In the genomic region with DNA sequence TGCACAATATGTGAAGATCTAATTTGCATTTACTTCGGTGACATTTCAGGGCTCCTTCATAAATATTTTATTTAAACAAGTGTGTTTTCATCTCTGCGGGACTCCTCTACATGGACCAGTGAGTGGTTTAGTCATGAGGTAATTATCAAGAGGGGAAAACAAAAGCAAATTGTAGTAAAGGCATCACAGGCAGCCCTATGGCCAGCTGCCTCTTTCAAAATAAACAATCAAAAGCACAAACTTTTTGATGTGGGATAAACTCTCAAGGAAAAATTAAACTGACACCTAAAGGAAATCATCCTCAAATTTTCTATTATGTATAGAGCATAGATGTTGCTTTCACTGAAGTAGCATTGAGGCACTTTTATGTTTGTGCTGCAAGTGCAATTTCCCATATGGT, we compare ENCODE assay signal across 27 cellular contexts. TPM values are rescaled to one million over a fixed set of nuclear protein-coding genes. Genes with fewer than 3 reads are reported as not detected.
DNase-seq lines count a peak whose midpoint lies in the region; ATAC-seq, FAIRE-seq and TF ChIP-seq lines count a peak whose summit lies in the region.
"Had no signal": no experiment of that assay in that cellular context is flagged by ENCODE, and none has a peak within 500 bp of the region (broad histone marks: within the 10 kb centered on the region; RNA-seq: fewer than 3 reads in every experiment).

No MANE protein-coding gene starts in this region.

- no peak overlapping the region for H2AFZ ChIP-seq in HepG2 (ENCODE audit: low read length)
- no peak overlapping the region for H2AFZ ChIP-seq in H9 (ENCODE audit: low read length)

- no peak overlapping the region for H2BK12ac ChIP-seq in H9 (ENCODE audit: insufficient read length, low read depth, low read length)

- H4K5ac ChIP-seq in mesendoderm (ENCODE audit: low read length) (no peak overlapping the region), H9 (ENCODE audit: insufficient read length, low read depth, low read length) (no peak overlapping the region)

- H2BK15ac ChIP-seq in mesendoderm (replicated peaks; ENCODE audit: low read depth): no peak overlapping the region
- no peak overlapping the region for H2BK15ac ChIP-seq in H9 (ENCODE audit: low read depth, low read length)

- H3K4me1 ChIP-seq in right lobe of liver (peaks cover 0 to 53% (median 11%) of the 10 kb centered on the region in 4 donors), HepG2 (ENCODE audit: insufficient read depth, low read length) (no peaks in the 10 kb centered on the region), tibial artery (peaks cover 0 to 3% (median 2%) of the 10 kb centered on the region in 4 donors), mesendoderm (ENCODE audit: control insufficient read depth, low read depth, low read length) (no peaks in the 10 kb centered on the region), H9 (ENCODE audit: insufficient read depth, low read length) (peaks cover 4% of the 10 kb centered on the region; the same call in 1 of the 2 replicates)
- H3K4me1 ChIP-seq: SJCRH30 had no signal

- CTCF ChIA-PET in HepG2 (lab: Yijun Ruan, JAX; ENCODE audit: low intra/inter-chr PET ratio, low total read pairs): no interaction called here

- H3K36me3 ChIP-seq in right lobe of liver (no peaks in the 10 kb centered on the region), HepG2 (replicated peaks in 1 of 2; ENCODE audit: control insufficient read depth in 1 of 2, insufficient read depth in 2 of 2, low read length in 2 of 2) (no peaks in the 10 kb centered on the region), tibial artery (no peaks in the 10 kb centered on the region), mesendoderm (ENCODE audit: control insufficient read depth, insufficient read depth, low read length) (no peaks in the 10 kb centered on the region)
- H3K36me3 ChIP-seq: SJCRH30 had no signal

- peaks cover 3% of the 10 kb centered on the region for H3K23me2 ChIP-seq in H9 (ENCODE audit: insufficient read length, low read depth, low read length, poor library complexity, severe bottlenecking)

- H3K9me3 ChIP-seq in right lobe of liver (no peaks in the 10 kb centered on the region), HepG2 (ENCODE audit: low read length) (no peaks in the 10 kb centered on the region), tibial artery (no peaks in the 10 kb centered on the region), H9 (ENCODE audit: control insufficient read depth, low read depth, low read length) (no peaks in the 10 kb centered on the region)
- H3K9me3 ChIP-seq: SJCRH30 had no signal

- intact Hi-C loops in right lobe of liver (cut with DNase I) (no loop called here), HepG2 (cut with micrococcal nuclease; ENCODE audit: unreplicated experiment) (no loop called here), tibial artery (cut with DNase I; ENCODE audit: low total_unique reads) (no loop called here)

- H4K91ac ChIP-seq in H9 (ENCODE audit: insufficient read length, low read depth, low read length): no peak overlapping the region

- no peak for FAIRE-seq in HepG2 (lab: Jason Lieb, UNC)
- FAIRE-seq: GM12892, H1 had no signal

- BruUV-seq in HepG2 (replicated peaks; lab: Mats Ljungman, UMichigan): no TSS peak

- no peaks in the 10 kb centered on the region for H3K79me1 ChIP-seq in mesendoderm (ENCODE audit: low read length)
- no peaks in the 10 kb centered on the region for H3K79me1 ChIP-seq in H9 (ENCODE audit: insufficient read depth, low read depth, low read length, poor library complexity, severe bottlenecking)

- H3K9me3 Mint-ChIP-seq in H9: no peaks in the 10 kb centered on the region

- H3K4me1 Mint-ChIP-seq in H9: peaks cover 13 to 18% of the 10 kb centered on the region in 2 experiments

- H3K27me3 Mint-ChIP-seq in H9 (ENCODE audit: low read depth): peaks cover 37% of the 10 kb centered on the region

- H3K27me3 ChIP-seq in right lobe of liver (no peaks in the 10 kb centered on the region), HepG2 (ENCODE audit: control insufficient read depth in 1 of 2, insufficient read depth in 2 of 2, low read length in 2 of 2) (peaks cover 0 to 20% of the 10 kb centered on the region in 2 experiments; a peak in 3 of 5 replicates), tibial artery (peaks cover 0 to 15% of the 10 kb centered on the region in 2 donors), mesendoderm (ENCODE audit: insufficient read depth, low read length, poor library complexity) (peaks cover 9% of the 10 kb centered on the region), H9 (ENCODE audit: insufficient read depth, low read length) (no peaks in the 10 kb centered on the region)
- H3K27me3 ChIP-seq: SJCRH30 had no signal

- in situ Hi-C loops in HepG2 (cut with HindIII; ENCODE audit: extremely low pct_ligation_motif_present, low pct_unique_long_range_greater_than_20kb): no loop called here

- H2AK5ac ChIP-seq in mesendoderm (ENCODE audit: low read length) (no peak overlapping the region), H9 (ENCODE audit: insufficient read length, low read length) (no peak overlapping the region)

- 63% methylated on average over 2 of the region's 2 CpGs for WGBS in right lobe of liver (ENCODE audit: insufficient coverage, low coverage, low lambda C conversion rate, missing lambda C conversion rate)
- WGBS in HepG2 (ENCODE audit: low lambda C conversion rate): 0% methylated on average over 2 of the region's 2 CpGs
- WGBS in mesendoderm (ENCODE audit: extremely low coverage, insufficient coverage, low lambda C conversion rate): no CpG with 5 or more reads among the region's 2 CpGs
- no CpG with 5 or more reads among the region's 2 CpGs for WGBS in H9 (ENCODE audit: extremely low coverage, insufficient read length, low lambda C conversion rate)

- ATAC-seq in right lobe of liver (no peak), HepG2 (no peak)
- ATAC-seq: HCT116, Right ventricle myocardium inferior had no signal

- no peaks in the 10 kb centered on the region for H4K20me1 ChIP-seq in HepG2 (ENCODE audit: insufficient read depth, low read length)
- H4K20me1 ChIP-seq in H9 (ENCODE audit: control insufficient read depth, insufficient read depth, insufficient read length): no peaks in the 10 kb centered on the region

- TF ChIP-seq CTCF in right lobe of liver (IDR thresholded peaks at IDR 0.05) (no peak), HepG2 (CRISPR knock-in tag; IDR thresholded peaks at IDR 0.05) (no peak), tibial artery (IDR thresholded peaks at IDR 0.05) (no peak), H9 (conservative IDR thresholded peaks at IDR 0.05) (no peak)

- no peak overlapping the region for H3K27ac Mint-ChIP-seq in H9

- H4K8ac ChIP-seq in mesendoderm (ENCODE audit: low read depth, low read length) (no peak overlapping the region), H9 (replicated peaks; ENCODE audit: insufficient read length, low read depth, low read length) (no peak overlapping the region)

- H3K4ac ChIP-seq in mesendoderm (ENCODE audit: low read depth, low read length): no peak overlapping the region
- H3K4ac ChIP-seq in H9 (ENCODE audit: low read depth, low read length): no peak overlapping the region

- H3K4me3 Mint-ChIP-seq in H9: no peak overlapping the region

- H2BK20ac ChIP-seq in H9 (ENCODE audit: low read depth, low read length, poor library complexity, severe bottlenecking): no peak overlapping the region

- H3K9ac ChIP-seq in HepG2 (ENCODE audit: insufficient read depth, low read depth, low read length) (no peak overlapping the region), mesendoderm (ENCODE audit: low read length) (no peak overlapping the region), H9 (ENCODE audit: extremely low read depth, insufficient read length, low read length) (no peak overlapping the region)

- POLR2A ChIA-PET in HepG2 (lab: Yijun Ruan, JAX): no interaction called here

- no peaks in the 10 kb centered on the region for H3K36me3 Mint-ChIP-seq in H9 (ENCODE audit: insufficient read depth in 1 of 3, low read depth in 3 of 3)

- no peak overlapping the region for H3K23ac ChIP-seq in mesendoderm (ENCODE audit: low read length)
- no peak overlapping the region for H3K23ac ChIP-seq in H9 (ENCODE audit: insufficient read length, low read depth, low read length)

- H3K4me3 ChIP-seq in right lobe of liver: no peak overlapping the region
- H3K4me3 ChIP-seq in HepG2 (replicated peaks in 1 of 3; ENCODE audit: insufficient read depth in 1 of 3, low read depth in 2 of 3, low read length in 3 of 3): no peak overlapping the region
- no peak overlapping the region for H3K4me3 ChIP-seq in tibial artery
- H3K4me3 ChIP-seq in mesendoderm (ENCODE audit: low read length): no peak overlapping the region
- H3K4me3 ChIP-seq: SJCRH30 had no signal

- H3K18ac ChIP-seq in mesendoderm (ENCODE audit: low read length) (no peak overlapping the region), H9 (ENCODE audit: insufficient read length, low read depth, low read length) (no peak overlapping the region)

- H3K4me2 ChIP-seq in HepG2 (ENCODE audit: low read depth, low read length) (no peak overlapping the region), mesendoderm (ENCODE audit: low read length) (no peak overlapping the region), H9 (ENCODE audit: insufficient read depth, insufficient read length, low read length) (no peak overlapping the region)

- H2BK5ac ChIP-seq in mesendoderm (ENCODE audit: low read length) (no peak overlapping the region), H9 (ENCODE audit: insufficient read length, low read length) (no peak overlapping the region)

- DNase-seq in right lobe of liver (no peak), HepG2 (ENCODE audit: low spot score) (no peak), globus pallidus (ENCODE audit: low spot score) (peak; percentile 77), pons (ENCODE audit: low spot score) (peak; percentile 90), tibial artery (no peak), mesendoderm (no peak), H9 (no peak)
- DNase-seq in stimulated activated CD4-positive, alpha-beta T cell treated with anti-CD3 and anti-CD28 coated beads, Interleukin-2, amount 100 ng/mL, for 48 hours: no peak
- DNase-seq: 8988T, ACHN, Calu3, DMS79 treated with DMSO at 0.1 percent for 48 hours, NCI-H1048, NCI-H1694, NCI-H2029 treated with DMSO at 0.1 percent for 48 hours, NCI-H2171, NCI-H226, NCI-H510A, NCI-H774, SJCRH30 had no signal

- H3K79me2 ChIP-seq in HepG2 (ENCODE audit: insufficient read depth, low read length) (no peaks in the 10 kb centered on the region), mesendoderm (ENCODE audit: control insufficient read depth, insufficient read depth, low read length) (no peaks in the 10 kb centered on the region), H9 (ENCODE audit: insufficient read depth, low read length) (no peaks in the 10 kb centered on the region)

- no peak overlapping the region for H3K14ac ChIP-seq in H9 (ENCODE audit: insufficient read depth, low read length)

- H3K56ac ChIP-seq in mesendoderm (ENCODE audit: low read length): no peak overlapping the region
- H3K56ac ChIP-seq in H9 (ENCODE audit: insufficient read length, low read depth, low read length): no peak overlapping the region

- TF ChIP-seq EP300 in HepG2 (IDR thresholded peaks at IDR 0.05; ENCODE audit: low read depth in 2 of 2, low read length in 2 of 2): no peak
- no peak for TF ChIP-seq EP300 in HepG2 (CRISPR knock-in tag; IDR thresholded peaks at IDR 0.05; ENCODE audit: borderline replicate concordance)

- peak overlapping the region in 2 of 3 donors; percentile 41 to 67 for H3K27ac ChIP-seq in right lobe of liver
- no peak overlapping the region for H3K27ac ChIP-seq in HepG2 (ENCODE audit: extremely low read length, insufficient read depth, low read length)
- no peak overlapping the region for H3K27ac ChIP-seq in tibial artery
- H3K27ac ChIP-seq in mesendoderm (ENCODE audit: low read depth, low read length): no peak overlapping the region
- no peak overlapping the region for H3K27ac ChIP-seq in H9 (ENCODE audit: insufficient read length, low read depth, low read length)
- H3K27ac ChIP-seq: HL-60, SJCRH30 had no signal

- H3T11ph ChIP-seq in H9 (ENCODE audit: low read length): no peak overlapping the region

- TF ChIP-seq POLR2A in right lobe of liver (IDR thresholded peaks at IDR 0.05) (no peak), HepG2 (IDR thresholded peaks at IDR 0.05; ENCODE audit: insufficient read depth in 1 of 2, low read depth in 2 of 2, low read length in 2 of 2) (no peak)

- H2BK120ac ChIP-seq in mesendoderm (ENCODE audit: low read depth, low read length) (no peak overlapping the region), H9 (ENCODE audit: low read depth, low read length, poor library complexity, severe bottlenecking) (no peak overlapping the region)

- TF ChIP-seq RAD21 in HepG2 (CRISPR knock-in tag; IDR thresholded peaks at IDR 0.05): no peak

RNA-seq across cellular contexts. Expression of gene SYT9, which starts 6.0 kb away (rescaled TPM):
- 10 to 100 TPM in 2 of 6 experiments, 1 to 10 TPM in 4; 3.0 to 12.6 (median 4.5) TPM for total RNA-seq in right lobe of liver
- total RNA-seq in HepG2 (2016; rRNA removed; fragmentation: Illumina TruSeq; extraction: Trizol): not detected in 2 replicates
- total RNA-seq in HepG2 (2016; cell fraction: cytosol; rRNA removed; fragmentation: Illumina TruSeq; extraction: Trizol; ENCODE audit: low read depth): not detected in 2 replicates
- not detected in 2 replicates for total RNA-seq in HepG2 (2016; cell fraction: insoluble cytoplasmic fraction; rRNA removed; fragmentation: Illumina TruSeq; extraction: Trizol)
- total RNA-seq in HepG2 (2016; cell fraction: membrane; rRNA removed; fragmentation: Illumina TruSeq; extraction: Trizol): not detected in 2 replicates
- not detected in 2 replicates for total RNA-seq in HepG2 (2016; cell fraction: nucleus; rRNA removed; fragmentation: Illumina TruSeq; extraction: Trizol)
- polyA plus RNA-seq in HepG2 (2011; rRNA removed): not detected in 2 replicates
- polyA plus RNA-seq in HepG2 (2011; cell fraction: cytosol; rRNA removed): not detected in 2 replicates
- polyA plus RNA-seq in HepG2 (2011; cell fraction: nucleus; rRNA removed): not detected in 2 replicates
- polyA plus RNA-seq in HepG2 (2012): not detected in 2 replicates
- polyA plus RNA-seq in HepG2 (2016; cell fraction: cytosol; fragmentation: Illumina TruSeq; extraction: Trizol; ENCODE audit: low read depth): not detected in 2 replicates
- not detected in 2 replicates for polyA plus RNA-seq in HepG2 (2016; cell fraction: insoluble cytoplasmic fraction; fragmentation: Illumina TruSeq; extraction: Trizol; ENCODE audit: low read depth)
- polyA plus RNA-seq in HepG2 (2016; cell fraction: membrane; fragmentation: Illumina TruSeq; extraction: Trizol; ENCODE audit: low read depth): not detected in 2 replicates
- not detected in 2 replicates for polyA plus RNA-seq in HepG2 (2016; cell fraction: nucleus; fragmentation: Illumina TruSeq; extraction: Trizol; ENCODE audit: insufficient read depth, low read depth)
- not detected in 2 replicates for polyA minus RNA-seq in HepG2 (2011; rRNA and poly(A)+ RNA removed; ENCODE audit: low replicate concordance)
- not detected in 2 replicates for polyA minus RNA-seq in HepG2 (2011; cell fraction: cytosol; rRNA and poly(A)+ RNA removed)
- polyA minus RNA-seq in HepG2 (2011; cell fraction: nucleus; rRNA and poly(A)+ RNA removed): not detected in 2 replicates
- polyA plus RNA-seq in mesendoderm (2013, experiment 1 of 2): 0.58 TPM
- 0.63 TPM for polyA plus RNA-seq in mesendoderm (2013, experiment 2 of 2)
- total RNA-seq in H9 (2021): 0.63 and 0.79 TPM in 2 replicates
- total RNA-seq: Calu3, Right ventricle myocardium inferior, RPMI7951, SJCRH30 had no signal
- polyA plus RNA-seq: BJ had no signal

Comparison
In these comparisons a context has a peak if more than half of its experiments do, and no peak if none do; other contexts are left out.
1. H3K27ac ChIP-seq: peak in right lobe of liver (2 of 3); none in HepG2 (single experiment), tibial artery (0 of 2), mesendoderm (single experiment) and H9 (single experiment).
2. DNase-seq: peak in globus pallidus (single experiment) and pons (single experiment); none in right lobe of liver (0 of 3), HepG2 (single experiment), stimulated activated CD4-positive, alpha-beta T cell treated with anti-CD3 and anti-CD28 coated beads, Interleukin-2, amount 100 ng/mL, for 48 hours (0 of 2), tibial artery (0 of 2), mesendoderm (single experiment) and H9 (single experiment).